Comparison of ENCODE assay signal across 1 cellular context in the genomic region with DNA sequence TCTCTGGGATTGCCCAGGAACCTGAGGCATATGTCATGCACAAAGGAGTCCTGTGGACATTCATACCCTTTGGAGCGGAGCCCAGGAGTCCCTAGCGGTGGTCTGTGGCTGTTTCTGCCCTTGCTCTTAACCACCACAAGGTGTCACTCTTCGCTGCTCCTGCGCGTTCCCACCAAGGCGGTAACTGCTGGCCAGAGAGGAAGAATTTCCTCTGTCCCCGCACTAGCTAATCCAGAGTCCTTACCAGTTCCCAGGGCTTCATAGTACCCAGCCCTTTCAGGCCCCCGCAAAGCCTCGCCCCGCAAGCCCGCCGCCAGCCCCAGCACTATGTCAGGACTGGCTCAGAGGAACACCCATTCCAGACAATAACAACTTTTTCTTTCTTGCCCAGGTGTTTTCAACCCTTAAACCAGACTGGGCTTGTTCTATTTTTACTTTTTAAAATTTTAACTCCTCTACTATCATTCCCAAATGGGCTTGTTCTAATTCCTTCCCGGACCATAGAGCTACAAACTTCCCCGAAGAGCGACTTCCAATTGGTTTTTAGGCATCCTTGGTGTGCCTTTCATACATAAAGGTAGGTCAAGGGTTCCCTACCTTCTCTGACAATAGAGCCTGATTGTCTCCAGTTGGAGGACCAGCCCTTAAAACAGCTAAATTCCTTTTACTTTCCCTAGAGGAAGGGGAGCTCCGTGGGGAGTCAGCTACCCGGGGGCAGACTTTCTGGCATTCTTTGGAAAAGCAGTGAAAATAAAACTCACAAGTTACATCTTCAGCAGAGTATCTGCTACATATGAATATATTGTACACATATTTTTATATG.
TF ChIP-seq lines count a peak whose summit lies in the region.

No MANE protein-coding gene starts in this region.

TF ChIP-seq in K562, 482 proteins besides CTCF, POLR2A, EP300 and RAD21 (continues in another document):
- TF ChIP-seq, protein P1, sequence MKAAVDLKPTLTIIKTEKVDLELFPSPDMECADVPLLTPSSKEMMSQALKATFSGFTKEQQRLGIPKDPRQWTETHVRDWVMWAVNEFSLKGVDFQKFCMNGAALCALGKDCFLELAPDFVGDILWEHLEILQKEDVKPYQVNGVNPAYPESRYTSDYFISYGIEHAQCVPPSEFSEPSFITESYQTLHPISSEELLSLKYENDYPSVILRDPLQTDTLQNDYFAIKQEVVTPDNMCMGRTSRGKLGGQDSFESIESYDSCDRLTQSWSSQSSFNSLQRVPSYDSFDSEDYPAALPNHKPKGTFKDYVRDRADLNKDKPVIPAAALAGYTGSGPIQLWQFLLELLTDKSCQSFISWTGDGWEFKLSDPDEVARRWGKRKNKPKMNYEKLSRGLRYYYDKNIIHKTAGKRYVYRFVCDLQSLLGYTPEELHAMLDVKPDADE (conservative IDR thresholded peaks at IDR 0.05; ENCODE audit: control insufficient read depth, low read depth, low read length) = no peak
- 0 out of 4 replicates have a peak, but pooled peaks of 1 of the 2 experiments have one; percentile 46 for TF ChIP-seq FOXK2 (conservative IDR thresholded peaks at IDR 0.05 in 1 of 2, IDR thresholded peaks at IDR 0.05 in 1 of 2; ENCODE audit: low read depth in 2 of 2)
- TF ChIP-seq ZNF696 (CRISPR knock-in tag; conservative IDR thresholded peaks at IDR 0.05) = no peak
- TF ChIP-seq SIX5 (IDR thresholded peaks at IDR 0.05; ENCODE audit: borderline replicate concordance in 1 of 2, insufficient read depth in 1 of 2, low read depth in 1 of 2, low read length in 2 of 2) = no peak
- no peak for TF ChIP-seq FOXA3 (CRISPR knock-in tag; conservative IDR thresholded peaks at IDR 0.05 in 1 of 2, IDR thresholded peaks at IDR 0.05 in 1 of 2)
- TF ChIP-seq COPS2 (conservative IDR thresholded peaks at IDR 0.05) = no peak
- TF ChIP-seq CEBPB (tag; IDR thresholded peaks at IDR 0.05) = no peak
- no peak for TF ChIP-seq RBM15 (IDR thresholded peaks at IDR 0.05; ENCODE audit: insufficient read depth, low read length)
- TF ChIP-seq ZBTB7A (IDR thresholded peaks at IDR 0.05; ENCODE audit: borderline replicate concordance, control insufficient read depth, low read depth, low read length) = peak; percentile 51; the same call in 1 of the 2 replicates
- no peak for TF ChIP-seq PRMT5 (CRISPR knock-in tag; IDR thresholded peaks at IDR 0.05)
- TF ChIP-seq SOX6 (IDR thresholded peaks at IDR 0.05) = peak; percentile 27; the same call in 1 of the 2 replicates
- TF ChIP-seq YY1 (IDR thresholded peaks at IDR 0.05; ENCODE audit: borderline replicate concordance in 1 of 3, control insufficient read depth in 1 of 3, extremely low read depth in 1 of 3, insufficient read depth in 3 of 3, insufficient read length in 1 of 3, insufficient replicate concordance in 2 of 3, low read depth in 1 of 3, low read length in 2 of 3) = peak in 1 of 3 experiments; percentile 47
- no peak for TF ChIP-seq ERF (CRISPR knock-in tag; IDR thresholded peaks at IDR 0.05)
- TF ChIP-seq FOXJ2 (tag; IDR thresholded peaks at IDR 0.05) = no peak
- TF ChIP-seq BCL6 (CRISPR knock-in tag; IDR thresholded peaks at IDR 0.05) = no peak
- TF ChIP-seq RB1 (IDR thresholded peaks at IDR 0.05; ENCODE audit: low read depth) = peak; percentile 77
- TF ChIP-seq SAFB (IDR thresholded peaks at IDR 0.05; ENCODE audit: borderline replicate concordance, low read depth, low read length) = no peak
- no peak for TF ChIP-seq FOXM1 (IDR thresholded peaks at IDR 0.05; ENCODE audit: low read depth)
- no peak for TF ChIP-seq FOXM1 (CRISPR knock-in tag; IDR thresholded peaks at IDR 0.05; ENCODE audit: low read depth)
- TF ChIP-seq NFYB (IDR thresholded peaks at IDR 0.05; ENCODE audit: extremely low read depth, insufficient read length) = no peak
- no peak for TF ChIP-seq HMG20A (CRISPR knock-in tag; conservative IDR thresholded peaks at IDR 0.05)
- peak; percentile 98 for TF ChIP-seq STAG1 (CRISPR knock-in tag; IDR thresholded peaks at IDR 0.05; ENCODE audit: borderline replicate concordance)
- no peak for TF ChIP-seq EGR1 (conservative IDR thresholded peaks at IDR 0.05)
- TF ChIP-seq, protein P2, sequence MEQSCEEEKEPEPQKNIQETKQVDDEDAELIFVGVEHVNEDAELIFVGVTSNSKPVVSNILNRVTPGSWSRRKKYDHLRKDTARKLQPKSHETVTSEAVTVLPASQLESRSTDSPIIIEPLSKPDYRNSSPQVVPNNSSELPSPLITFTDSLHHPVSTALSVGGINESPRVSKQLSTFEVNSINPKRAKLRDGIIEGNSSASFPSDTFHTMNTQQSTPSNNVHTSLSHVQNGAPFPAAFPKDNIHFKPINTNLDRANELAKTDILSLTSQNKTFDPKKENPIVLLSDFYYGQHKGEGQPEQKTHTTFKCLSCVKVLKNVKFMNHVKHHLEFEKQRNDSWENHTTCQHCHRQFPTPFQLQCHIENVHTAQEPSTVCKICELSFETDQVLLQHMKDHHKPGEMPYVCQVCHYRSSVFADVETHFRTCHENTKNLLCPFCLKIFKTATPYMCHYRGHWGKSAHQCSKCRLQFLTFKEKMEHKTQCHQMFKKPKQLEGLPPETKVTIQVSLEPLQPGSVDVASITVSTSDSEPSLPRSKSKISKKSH (CRISPR knock-in tag; IDR thresholded peaks at IDR 0.05) = no peak
- no peak for TF ChIP-seq HDAC1 (IDR thresholded peaks at IDR 0.05)
- TF ChIP-seq SNIP1 (IDR thresholded peaks at IDR 0.05; ENCODE audit: low read depth) = no peak
- no peak; a peak in 2 of 4 replicates for TF ChIP-seq NRF1 (conservative IDR thresholded peaks at IDR 0.05 in 1 of 2, IDR thresholded peaks at IDR 0.05 in 1 of 2)
- TF ChIP-seq KLF6 (CRISPR knock-in tag; IDR thresholded peaks at IDR 0.05; ENCODE audit: borderline replicate concordance) = no peak
- TF ChIP-seq ZNF24 (IDR thresholded peaks at IDR 0.05) = no peak
- no peak for TF ChIP-seq ZSCAN29 (IDR thresholded peaks at IDR 0.05)
- TF ChIP-seq SIN3B (IDR thresholded peaks at IDR 0.05; ENCODE audit: low read depth) = no peak
- no peak for TF ChIP-seq TFAM (CRISPR knock-in tag; conservative IDR thresholded peaks at IDR 0.05)
- no peak for TF ChIP-seq CAMTA2 (CRISPR knock-in tag; conservative IDR thresholded peaks at IDR 0.05)
- TF ChIP-seq, protein P3, sequence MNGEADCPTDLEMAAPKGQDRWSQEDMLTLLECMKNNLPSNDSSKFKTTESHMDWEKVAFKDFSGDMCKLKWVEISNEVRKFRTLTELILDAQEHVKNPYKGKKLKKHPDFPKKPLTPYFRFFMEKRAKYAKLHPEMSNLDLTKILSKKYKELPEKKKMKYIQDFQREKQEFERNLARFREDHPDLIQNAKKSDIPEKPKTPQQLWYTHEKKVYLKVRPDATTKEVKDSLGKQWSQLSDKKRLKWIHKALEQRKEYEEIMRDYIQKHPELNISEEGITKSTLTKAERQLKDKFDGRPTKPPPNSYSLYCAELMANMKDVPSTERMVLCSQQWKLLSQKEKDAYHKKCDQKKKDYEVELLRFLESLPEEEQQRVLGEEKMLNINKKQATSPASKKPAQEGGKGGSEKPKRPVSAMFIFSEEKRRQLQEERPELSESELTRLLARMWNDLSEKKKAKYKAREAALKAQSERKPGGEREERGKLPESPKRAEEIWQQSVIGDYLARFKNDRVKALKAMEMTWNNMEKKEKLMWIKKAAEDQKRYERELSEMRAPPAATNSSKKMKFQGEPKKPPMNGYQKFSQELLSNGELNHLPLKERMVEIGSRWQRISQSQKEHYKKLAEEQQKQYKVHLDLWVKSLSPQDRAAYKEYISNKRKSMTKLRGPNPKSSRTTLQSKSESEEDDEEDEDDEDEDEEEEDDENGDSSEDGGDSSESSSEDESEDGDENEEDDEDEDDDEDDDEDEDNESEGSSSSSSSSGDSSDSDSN (IDR thresholded peaks at IDR 0.05; ENCODE audit: borderline replicate concordance in 1 of 2, low read depth in 2 of 2, low read length in 2 of 2) = peak in 1 of 2 experiments; percentile 72; a peak in 1 of 4 replicates
- no peak for TF ChIP-seq KDM4B (IDR thresholded peaks at IDR 0.05; ENCODE audit: borderline replicate concordance in 2 of 2, low read depth in 1 of 2)
- TF ChIP-seq ZNF197 (CRISPR knock-in tag; IDR thresholded peaks at IDR 0.05; ENCODE audit: low read depth) = no peak
- TF ChIP-seq EHMT2 (IDR thresholded peaks at IDR 0.05) = no peak
- TF ChIP-seq POU5F1 (IDR thresholded peaks at IDR 0.05; ENCODE audit: borderline replicate concordance, low read depth, low read length, partially characterized antibody) = no peak
- TF ChIP-seq TAF7 (tag; IDR thresholded peaks at IDR 0.05) = no peak
- TF ChIP-seq ZNF76 (CRISPR knock-in tag; IDR thresholded peaks at IDR 0.05; ENCODE audit: borderline replicate concordance) = no peak
- TF ChIP-seq KAT2B (IDR thresholded peaks at IDR 0.05; ENCODE audit: low read depth, low read length) = no peak
- no peak for TF ChIP-seq TRIM24 (IDR thresholded peaks at IDR 0.05)
- no peak for TF ChIP-seq SP2 (IDR thresholded peaks at IDR 0.05; ENCODE audit: extremely low read depth, low read depth, low read length, poor library complexity, severe bottlenecking)
- no peak for TF ChIP-seq NFE2 (IDR thresholded peaks at IDR 0.05; ENCODE audit: low read depth)
- TF ChIP-seq HNRNPLL (IDR thresholded peaks at IDR 0.05; ENCODE audit: low read depth, low read length, poor library complexity, severe bottlenecking) = no peak
- no peak for TF ChIP-seq SMARCB1 (IDR thresholded peaks at IDR 0.05; ENCODE audit: insufficient read length, low read depth)
- TF ChIP-seq DNMT1 (IDR thresholded peaks at IDR 0.05) = no peak
- TF ChIP-seq, protein P4, sequence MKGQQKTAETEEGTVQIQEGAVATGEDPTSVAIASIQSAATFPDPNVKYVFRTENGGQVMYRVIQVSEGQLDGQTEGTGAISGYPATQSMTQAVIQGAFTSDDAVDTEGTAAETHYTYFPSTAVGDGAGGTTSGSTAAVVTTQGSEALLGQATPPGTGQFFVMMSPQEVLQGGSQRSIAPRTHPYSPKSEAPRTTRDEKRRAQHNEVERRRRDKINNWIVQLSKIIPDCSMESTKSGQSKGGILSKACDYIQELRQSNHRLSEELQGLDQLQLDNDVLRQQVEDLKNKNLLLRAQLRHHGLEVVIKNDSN (CRISPR knock-in tag; IDR thresholded peaks at IDR 0.05) = no peak
- no peak for TF ChIP-seq KHSRP (IDR thresholded peaks at IDR 0.05)
- TF ChIP-seq, protein P5, sequence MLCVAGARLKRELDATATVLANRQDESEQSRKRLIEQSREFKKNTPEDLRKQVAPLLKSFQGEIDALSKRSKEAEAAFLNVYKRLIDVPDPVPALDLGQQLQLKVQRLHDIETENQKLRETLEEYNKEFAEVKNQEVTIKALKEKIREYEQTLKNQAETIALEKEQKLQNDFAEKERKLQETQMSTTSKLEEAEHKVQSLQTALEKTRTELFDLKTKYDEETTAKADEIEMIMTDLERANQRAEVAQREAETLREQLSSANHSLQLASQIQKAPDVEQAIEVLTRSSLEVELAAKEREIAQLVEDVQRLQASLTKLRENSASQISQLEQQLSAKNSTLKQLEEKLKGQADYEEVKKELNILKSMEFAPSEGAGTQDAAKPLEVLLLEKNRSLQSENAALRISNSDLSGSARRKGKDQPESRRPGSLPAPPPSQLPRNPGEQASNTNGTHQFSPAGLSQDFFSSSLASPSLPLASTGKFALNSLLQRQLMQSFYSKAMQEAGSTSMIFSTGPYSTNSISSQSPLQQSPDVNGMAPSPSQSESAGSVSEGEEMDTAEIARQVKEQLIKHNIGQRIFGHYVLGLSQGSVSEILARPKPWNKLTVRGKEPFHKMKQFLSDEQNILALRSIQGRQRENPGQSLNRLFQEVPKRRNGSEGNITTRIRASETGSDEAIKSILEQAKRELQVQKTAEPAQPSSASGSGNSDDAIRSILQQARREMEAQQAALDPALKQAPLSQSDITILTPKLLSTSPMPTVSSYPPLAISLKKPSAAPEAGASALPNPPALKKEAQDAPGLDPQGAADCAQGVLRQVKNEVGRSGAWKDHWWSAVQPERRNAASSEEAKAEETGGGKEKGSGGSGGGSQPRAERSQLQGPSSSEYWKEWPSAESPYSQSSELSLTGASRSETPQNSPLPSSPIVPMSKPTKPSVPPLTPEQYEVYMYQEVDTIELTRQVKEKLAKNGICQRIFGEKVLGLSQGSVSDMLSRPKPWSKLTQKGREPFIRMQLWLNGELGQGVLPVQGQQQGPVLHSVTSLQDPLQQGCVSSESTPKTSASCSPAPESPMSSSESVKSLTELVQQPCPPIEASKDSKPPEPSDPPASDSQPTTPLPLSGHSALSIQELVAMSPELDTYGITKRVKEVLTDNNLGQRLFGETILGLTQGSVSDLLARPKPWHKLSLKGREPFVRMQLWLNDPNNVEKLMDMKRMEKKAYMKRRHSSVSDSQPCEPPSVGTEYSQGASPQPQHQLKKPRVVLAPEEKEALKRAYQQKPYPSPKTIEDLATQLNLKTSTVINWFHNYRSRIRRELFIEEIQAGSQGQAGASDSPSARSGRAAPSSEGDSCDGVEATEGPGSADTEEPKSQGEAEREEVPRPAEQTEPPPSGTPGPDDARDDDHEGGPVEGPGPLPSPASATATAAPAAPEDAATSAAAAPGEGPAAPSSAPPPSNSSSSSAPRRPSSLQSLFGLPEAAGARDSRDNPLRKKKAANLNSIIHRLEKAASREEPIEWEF (CRISPR knock-in tag; IDR thresholded peaks at IDR 0.05) = no peak
- TF ChIP-seq ARID2 (IDR thresholded peaks at IDR 0.05) = peak; percentile 74
- no peak for TF ChIP-seq ILK (tag; IDR thresholded peaks at IDR 0.05; ENCODE audit: borderline replicate concordance, low read depth)
- TF ChIP-seq ZNF384 (IDR thresholded peaks at IDR 0.05; ENCODE audit: low read depth, low read length) = no peak
- TF ChIP-seq TARDBP (IDR thresholded peaks at IDR 0.05) = no peak
- no peak for TF ChIP-seq ZNF174 (CRISPR knock-in tag; IDR thresholded peaks at IDR 0.05)
- TF ChIP-seq, protein P6, sequence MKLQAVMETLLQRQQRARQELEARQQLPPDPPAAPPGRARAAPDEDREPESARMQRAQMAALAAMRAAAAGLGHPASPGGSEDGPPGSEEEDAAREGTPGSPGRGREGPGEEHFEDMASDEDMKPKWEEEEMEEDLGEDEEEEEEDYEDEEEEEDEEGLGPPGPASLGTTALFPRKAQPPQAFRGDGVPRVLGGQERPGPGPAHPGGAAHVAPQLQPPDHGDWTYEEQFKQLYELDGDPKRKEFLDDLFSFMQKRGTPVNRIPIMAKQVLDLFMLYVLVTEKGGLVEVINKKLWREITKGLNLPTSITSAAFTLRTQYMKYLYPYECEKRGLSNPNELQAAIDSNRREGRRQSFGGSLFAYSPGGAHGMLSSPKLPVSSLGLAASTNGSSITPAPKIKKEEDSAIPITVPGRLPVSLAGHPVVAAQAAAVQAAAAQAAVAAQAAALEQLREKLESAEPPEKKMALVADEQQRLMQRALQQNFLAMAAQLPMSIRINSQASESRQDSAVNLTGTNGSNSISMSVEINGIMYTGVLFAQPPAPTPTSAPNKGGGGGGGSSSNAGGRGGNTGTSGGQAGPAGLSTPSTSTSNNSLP (IDR thresholded peaks at IDR 0.05; ENCODE audit: borderline replicate concordance, low read depth, low read length) = no peak
- no peak for TF ChIP-seq GTF2F1 (IDR thresholded peaks at IDR 0.05; ENCODE audit: low read depth, low read length)
- TF ChIP-seq RCOR1 (IDR thresholded peaks at IDR 0.05; ENCODE audit: borderline replicate concordance in 1 of 2, low read depth in 2 of 2, low read length in 2 of 2) = peak in 1 of 2 experiments; percentile 63; a peak in 1 of 4 replicates
- TF ChIP-seq NFIC (IDR thresholded peaks at IDR 0.05) = peak; percentile 70
- no peak for TF ChIP-seq ZNF830 (CRISPR knock-in tag; IDR thresholded peaks at IDR 0.05)
